Comparison of ENCODE assay signal across 1 cellular context in the genomic region with DNA sequence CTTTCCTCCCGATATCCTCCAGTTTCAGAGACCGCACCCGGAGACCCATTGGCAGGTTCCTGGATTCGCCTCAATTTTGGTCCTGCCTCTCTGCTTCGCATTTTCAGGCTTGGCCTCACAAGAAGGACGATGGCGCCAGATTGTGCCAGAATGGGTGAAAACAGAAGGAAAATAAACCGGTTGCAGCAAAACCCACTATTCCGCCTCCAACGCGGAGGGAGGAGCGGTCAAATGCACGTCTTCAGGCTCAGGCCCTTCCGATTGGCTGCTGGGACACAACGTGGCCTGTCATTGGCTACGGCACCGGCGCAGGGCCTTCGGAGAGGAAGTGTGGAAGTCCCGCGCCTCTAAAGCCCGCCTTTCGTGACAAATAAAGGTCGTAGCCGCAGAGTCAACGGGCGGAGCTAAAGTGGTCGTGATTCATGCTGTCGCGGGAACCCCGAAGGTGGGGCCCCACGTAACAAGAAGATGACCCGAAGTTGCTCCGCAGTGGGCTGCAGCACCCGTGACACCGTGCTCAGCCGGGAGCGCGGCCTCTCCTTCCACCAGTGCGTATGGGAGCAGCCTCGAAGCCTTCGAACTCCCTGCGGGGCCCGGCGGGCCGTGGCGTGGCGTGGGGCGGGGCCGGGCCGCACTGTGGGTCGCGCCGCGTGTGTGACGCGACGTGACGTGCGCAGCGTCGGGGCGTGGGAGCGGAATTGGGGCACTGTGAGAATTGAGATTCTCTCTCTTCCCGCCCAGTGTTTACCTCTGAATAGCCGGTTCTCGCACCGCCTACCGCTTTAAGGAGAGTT.
A peak's percentile ranks its signal among the peaks of the same experiment; 100 is the strongest.
TF ChIP-seq lines count a peak whose summit lies in the region.

A gene with protein sequence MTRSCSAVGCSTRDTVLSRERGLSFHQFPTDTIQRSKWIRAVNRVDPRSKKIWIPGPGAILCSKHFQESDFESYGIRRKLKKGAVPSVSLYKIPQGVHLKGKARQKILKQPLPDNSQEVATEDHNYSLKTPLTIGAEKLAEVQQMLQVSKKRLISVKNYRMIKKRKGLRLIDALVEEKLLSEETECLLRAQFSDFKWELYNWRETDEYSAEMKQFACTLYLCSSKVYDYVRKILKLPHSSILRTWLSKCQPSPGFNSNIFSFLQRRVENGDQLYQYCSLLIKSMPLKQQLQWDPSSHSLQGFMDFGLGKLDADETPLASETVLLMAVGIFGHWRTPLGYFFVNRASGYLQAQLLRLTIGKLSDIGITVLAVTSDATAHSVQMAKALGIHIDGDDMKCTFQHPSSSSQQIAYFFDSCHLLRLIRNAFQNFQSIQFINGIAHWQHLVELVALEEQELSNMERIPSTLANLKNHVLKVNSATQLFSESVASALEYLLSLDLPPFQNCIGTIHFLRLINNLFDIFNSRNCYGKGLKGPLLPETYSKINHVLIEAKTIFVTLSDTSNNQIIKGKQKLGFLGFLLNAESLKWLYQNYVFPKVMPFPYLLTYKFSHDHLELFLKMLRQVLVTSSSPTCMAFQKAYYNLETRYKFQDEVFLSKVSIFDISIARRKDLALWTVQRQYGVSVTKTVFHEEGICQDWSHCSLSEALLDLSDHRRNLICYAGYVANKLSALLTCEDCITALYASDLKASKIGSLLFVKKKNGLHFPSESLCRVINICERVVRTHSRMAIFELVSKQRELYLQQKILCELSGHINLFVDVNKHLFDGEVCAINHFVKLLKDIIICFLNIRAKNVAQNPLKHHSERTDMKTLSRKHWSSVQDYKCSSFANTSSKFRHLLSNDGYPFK (plus strand): TSS at position 401 of the 794 bp plus-strand sequence. CDS start 68 bp downstream, at position 469.

TF ChIP-seq in H1, 55 proteins besides CTCF, POLR2A, EP300 and RAD21 (continues in another document):
- TF ChIP-seq SUZ12 (IDR thresholded peaks at IDR 0.05; ENCODE audit: low read length) = peak; percentile 54; the same call in 1 of the 2 replicates
- TF ChIP-seq, protein P1, sequence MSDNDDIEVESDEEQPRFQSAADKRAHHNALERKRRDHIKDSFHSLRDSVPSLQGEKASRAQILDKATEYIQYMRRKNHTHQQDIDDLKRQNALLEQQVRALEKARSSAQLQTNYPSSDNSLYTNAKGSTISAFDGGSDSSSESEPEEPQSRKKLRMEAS (IDR thresholded peaks at IDR 0.05) = peak; percentile 49; the same call in 1 of the 2 replicates
- no peak for TF ChIP-seq CBX8 (IDR thresholded peaks at IDR 0.05; ENCODE audit: borderline replicate concordance, low read depth, low read length)
- TF ChIP-seq CBX5 (IDR thresholded peaks at IDR 0.05; ENCODE audit: low read depth, low read length) = no peak
- no peak for TF ChIP-seq FOSL1 (IDR thresholded peaks at IDR 0.05; ENCODE audit: insufficient read depth, low read depth, low read length)
- no peak for TF ChIP-seq RBBP5 (IDR thresholded peaks at IDR 0.05; ENCODE audit: borderline replicate concordance, low read depth, low read length)
- TF ChIP-seq, protein P2, sequence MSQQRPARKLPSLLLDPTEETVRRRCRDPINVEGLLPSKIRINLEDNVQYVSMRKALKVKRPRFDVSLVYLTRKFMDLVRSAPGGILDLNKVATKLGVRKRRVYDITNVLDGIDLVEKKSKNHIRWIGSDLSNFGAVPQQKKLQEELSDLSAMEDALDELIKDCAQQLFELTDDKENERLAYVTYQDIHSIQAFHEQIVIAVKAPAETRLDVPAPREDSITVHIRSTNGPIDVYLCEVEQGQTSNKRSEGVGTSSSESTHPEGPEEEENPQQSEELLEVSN (IDR thresholded peaks at IDR 0.05) = no peak
- peak; percentile 77 for TF ChIP-seq PHF8 (conservative IDR thresholded peaks at IDR 0.05; ENCODE audit: low read depth, low read length)
- TF ChIP-seq POU5F1 (IDR thresholded peaks at IDR 0.05; ENCODE audit: low read depth, low read length) = no peak
- TF ChIP-seq HDAC6 (IDR thresholded peaks at IDR 0.05; ENCODE audit: low read depth, low read length) = no peak
- TF ChIP-seq GABPA (IDR thresholded peaks at IDR 0.05; ENCODE audit: borderline replicate concordance, insufficient read depth, low read length) = no peak
- no peak for TF ChIP-seq ZNF274 (IDR thresholded peaks at IDR 0.05; ENCODE audit: borderline replicate concordance, extremely low read depth, low read length)
- no peak for TF ChIP-seq SIRT6 (IDR thresholded peaks at IDR 0.05; ENCODE audit: low read length)
- no peak for TF ChIP-seq YY1 (IDR thresholded peaks at IDR 0.05; ENCODE audit: low read depth, low read length)
- peak; percentile 90 for TF ChIP-seq TBP (IDR thresholded peaks at IDR 0.05; ENCODE audit: low read depth, low read length)
- no peak for TF ChIP-seq RFX5 (IDR thresholded peaks at IDR 0.05; ENCODE audit: borderline replicate concordance, low read depth, low read length)
- TF ChIP-seq, protein P3, sequence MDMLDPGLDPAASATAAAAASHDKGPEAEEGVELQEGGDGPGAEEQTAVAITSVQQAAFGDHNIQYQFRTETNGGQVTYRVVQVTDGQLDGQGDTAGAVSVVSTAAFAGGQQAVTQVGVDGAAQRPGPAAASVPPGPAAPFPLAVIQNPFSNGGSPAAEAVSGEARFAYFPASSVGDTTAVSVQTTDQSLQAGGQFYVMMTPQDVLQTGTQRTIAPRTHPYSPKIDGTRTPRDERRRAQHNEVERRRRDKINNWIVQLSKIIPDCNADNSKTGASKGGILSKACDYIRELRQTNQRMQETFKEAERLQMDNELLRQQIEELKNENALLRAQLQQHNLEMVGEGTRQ (IDR thresholded peaks at IDR 0.05; ENCODE audit: low read length) = no peak
- peak; percentile 94 for TF ChIP-seq TAF7 (optimal IDR thresholded peaks at IDR 0.05; ENCODE audit: borderline replicate concordance, low read depth, low read length)
- TF ChIP-seq NRF1 (IDR thresholded peaks at IDR 0.05; ENCODE audit: low read depth, low read length) = no peak
- no peak for TF ChIP-seq GTF2F1 (IDR thresholded peaks at IDR 0.05; ENCODE audit: borderline replicate concordance, low read depth, low read length)
- TF ChIP-seq CTBP2 (IDR thresholded peaks at IDR 0.05; ENCODE audit: borderline replicate concordance, insufficient read depth, insufficient read length, low read length) = no peak
- no peak for TF ChIP-seq SAP30 (IDR thresholded peaks at IDR 0.05; ENCODE audit: insufficient read depth, insufficient replicate concordance, low read length)
- TF ChIP-seq, protein P4, sequence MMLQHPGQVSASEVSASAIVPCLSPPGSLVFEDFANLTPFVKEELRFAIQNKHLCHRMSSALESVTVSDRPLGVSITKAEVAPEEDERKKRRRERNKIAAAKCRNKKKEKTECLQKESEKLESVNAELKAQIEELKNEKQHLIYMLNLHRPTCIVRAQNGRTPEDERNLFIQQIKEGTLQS (IDR thresholded peaks at IDR 0.05; ENCODE audit: insufficient read depth, low read depth, low read length) = no peak
- TF ChIP-seq EGR1 (IDR thresholded peaks at IDR 0.05; ENCODE audit: borderline replicate concordance, low read depth, low read length) = no peak
- TF ChIP-seq SRF (IDR thresholded peaks at IDR 0.05; ENCODE audit: low read depth, low read length) = no peak
- TF ChIP-seq CHD2 (IDR thresholded peaks at IDR 0.05; ENCODE audit: low read length) = peak; percentile 76
- TF ChIP-seq RNF2 (IDR thresholded peaks at IDR 0.05; ENCODE audit: borderline replicate concordance, low read depth, low read length, missing control alignments, poor library complexity, severe bottlenecking) = no peak
- TF ChIP-seq TEAD4 (IDR thresholded peaks at IDR 0.05; ENCODE audit: low read depth, low read length) = no peak
- no peak for TF ChIP-seq BCL11A (IDR thresholded peaks at IDR 0.05; ENCODE audit: low read depth in 2 of 2, low read length in 2 of 2)
- peak; percentile 82 for TF ChIP-seq CREB1 (IDR thresholded peaks at IDR 0.05)
- TF ChIP-seq, protein P5, sequence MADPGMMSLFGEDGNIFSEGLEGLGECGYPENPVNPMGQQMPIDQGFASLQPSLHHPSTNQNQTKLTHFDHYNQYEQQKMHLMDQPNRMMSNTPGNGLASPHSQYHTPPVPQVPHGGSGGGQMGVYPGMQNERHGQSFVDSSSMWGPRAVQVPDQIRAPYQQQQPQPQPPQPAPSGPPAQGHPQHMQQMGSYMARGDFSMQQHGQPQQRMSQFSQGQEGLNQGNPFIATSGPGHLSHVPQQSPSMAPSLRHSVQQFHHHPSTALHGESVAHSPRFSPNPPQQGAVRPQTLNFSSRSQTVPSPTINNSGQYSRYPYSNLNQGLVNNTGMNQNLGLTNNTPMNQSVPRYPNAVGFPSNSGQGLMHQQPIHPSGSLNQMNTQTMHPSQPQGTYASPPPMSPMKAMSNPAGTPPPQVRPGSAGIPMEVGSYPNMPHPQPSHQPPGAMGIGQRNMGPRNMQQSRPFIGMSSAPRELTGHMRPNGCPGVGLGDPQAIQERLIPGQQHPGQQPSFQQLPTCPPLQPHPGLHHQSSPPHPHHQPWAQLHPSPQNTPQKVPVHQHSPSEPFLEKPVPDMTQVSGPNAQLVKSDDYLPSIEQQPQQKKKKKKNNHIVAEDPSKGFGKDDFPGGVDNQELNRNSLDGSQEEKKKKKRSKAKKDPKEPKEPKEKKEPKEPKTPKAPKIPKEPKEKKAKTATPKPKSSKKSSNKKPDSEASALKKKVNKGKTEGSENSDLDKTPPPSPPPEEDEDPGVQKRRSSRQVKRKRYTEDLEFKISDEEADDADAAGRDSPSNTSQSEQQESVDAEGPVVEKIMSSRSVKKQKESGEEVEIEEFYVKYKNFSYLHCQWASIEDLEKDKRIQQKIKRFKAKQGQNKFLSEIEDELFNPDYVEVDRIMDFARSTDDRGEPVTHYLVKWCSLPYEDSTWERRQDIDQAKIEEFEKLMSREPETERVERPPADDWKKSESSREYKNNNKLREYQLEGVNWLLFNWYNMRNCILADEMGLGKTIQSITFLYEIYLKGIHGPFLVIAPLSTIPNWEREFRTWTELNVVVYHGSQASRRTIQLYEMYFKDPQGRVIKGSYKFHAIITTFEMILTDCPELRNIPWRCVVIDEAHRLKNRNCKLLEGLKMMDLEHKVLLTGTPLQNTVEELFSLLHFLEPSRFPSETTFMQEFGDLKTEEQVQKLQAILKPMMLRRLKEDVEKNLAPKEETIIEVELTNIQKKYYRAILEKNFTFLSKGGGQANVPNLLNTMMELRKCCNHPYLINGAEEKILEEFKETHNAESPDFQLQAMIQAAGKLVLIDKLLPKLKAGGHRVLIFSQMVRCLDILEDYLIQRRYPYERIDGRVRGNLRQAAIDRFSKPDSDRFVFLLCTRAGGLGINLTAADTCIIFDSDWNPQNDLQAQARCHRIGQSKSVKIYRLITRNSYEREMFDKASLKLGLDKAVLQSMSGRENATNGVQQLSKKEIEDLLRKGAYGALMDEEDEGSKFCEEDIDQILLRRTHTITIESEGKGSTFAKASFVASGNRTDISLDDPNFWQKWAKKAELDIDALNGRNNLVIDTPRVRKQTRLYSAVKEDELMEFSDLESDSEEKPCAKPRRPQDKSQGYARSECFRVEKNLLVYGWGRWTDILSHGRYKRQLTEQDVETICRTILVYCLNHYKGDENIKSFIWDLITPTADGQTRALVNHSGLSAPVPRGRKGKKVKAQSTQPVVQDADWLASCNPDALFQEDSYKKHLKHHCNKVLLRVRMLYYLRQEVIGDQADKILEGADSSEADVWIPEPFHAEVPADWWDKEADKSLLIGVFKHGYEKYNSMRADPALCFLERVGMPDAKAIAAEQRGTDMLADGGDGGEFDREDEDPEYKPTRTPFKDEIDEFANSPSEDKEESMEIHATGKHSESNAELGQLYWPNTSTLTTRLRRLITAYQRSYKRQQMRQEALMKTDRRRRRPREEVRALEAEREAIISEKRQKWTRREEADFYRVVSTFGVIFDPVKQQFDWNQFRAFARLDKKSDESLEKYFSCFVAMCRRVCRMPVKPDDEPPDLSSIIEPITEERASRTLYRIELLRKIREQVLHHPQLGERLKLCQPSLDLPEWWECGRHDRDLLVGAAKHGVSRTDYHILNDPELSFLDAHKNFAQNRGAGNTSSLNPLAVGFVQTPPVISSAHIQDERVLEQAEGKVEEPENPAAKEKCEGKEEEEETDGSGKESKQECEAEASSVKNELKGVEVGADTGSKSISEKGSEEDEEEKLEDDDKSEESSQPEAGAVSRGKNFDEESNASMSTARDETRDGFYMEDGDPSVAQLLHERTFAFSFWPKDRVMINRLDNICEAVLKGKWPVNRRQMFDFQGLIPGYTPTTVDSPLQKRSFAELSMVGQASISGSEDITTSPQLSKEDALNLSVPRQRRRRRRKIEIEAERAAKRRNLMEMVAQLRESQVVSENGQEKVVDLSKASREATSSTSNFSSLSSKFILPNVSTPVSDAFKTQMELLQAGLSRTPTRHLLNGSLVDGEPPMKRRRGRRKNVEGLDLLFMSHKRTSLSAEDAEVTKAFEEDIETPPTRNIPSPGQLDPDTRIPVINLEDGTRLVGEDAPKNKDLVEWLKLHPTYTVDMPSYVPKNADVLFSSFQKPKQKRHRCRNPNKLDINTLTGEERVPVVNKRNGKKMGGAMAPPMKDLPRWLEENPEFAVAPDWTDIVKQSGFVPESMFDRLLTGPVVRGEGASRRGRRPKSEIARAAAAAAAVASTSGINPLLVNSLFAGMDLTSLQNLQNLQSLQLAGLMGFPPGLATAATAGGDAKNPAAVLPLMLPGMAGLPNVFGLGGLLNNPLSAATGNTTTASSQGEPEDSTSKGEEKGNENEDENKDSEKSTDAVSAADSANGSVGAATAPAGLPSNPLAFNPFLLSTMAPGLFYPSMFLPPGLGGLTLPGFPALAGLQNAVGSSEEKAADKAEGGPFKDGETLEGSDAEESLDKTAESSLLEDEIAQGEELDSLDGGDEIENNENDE (IDR thresholded peaks at IDR 0.05; ENCODE audit: insufficient replicate concordance, low read length) = no peak
- peak; percentile 89 for TF ChIP-seq TAF1 (IDR thresholded peaks at IDR 0.05; ENCODE audit: low read depth, low read length)
- no peak for TF ChIP-seq SIX5 (IDR thresholded peaks at IDR 0.05; ENCODE audit: low read depth, low read length)
- TF ChIP-seq JUND (IDR thresholded peaks at IDR 0.05; ENCODE audit: low read length) = no peak
- no peak for TF ChIP-seq KDM5A (IDR thresholded peaks at IDR 0.05; ENCODE audit: low read length)
- TF ChIP-seq RXRA (IDR thresholded peaks at IDR 0.05; ENCODE audit: insufficient read depth, low read depth, low read length) = no peak
- no peak for TF ChIP-seq MAFK (IDR thresholded peaks at IDR 0.05; ENCODE audit: low read depth, low read length)
- 0 out of 4 replicates have a peak, but pooled peaks have one; percentile 18 to 36 for TF ChIP-seq SIN3A (conservative IDR thresholded peaks at IDR 0.05 in 1 of 2, IDR thresholded peaks at IDR 0.05 in 1 of 2; ENCODE audit: low read depth in 1 of 2, low read length in 2 of 2)
- TF ChIP-seq CHD1 (IDR thresholded peaks at IDR 0.05; ENCODE audit: low read depth, low read length) = no peak
- TF ChIP-seq POLR2AphosphoS5 (IDR thresholded peaks at IDR 0.05; ENCODE audit: low read depth, low read length) = peak; percentile 78
- peak; percentile 94 to 99 for TF ChIP-seq HDAC2 (IDR thresholded peaks at IDR 0.05; ENCODE audit: borderline replicate concordance in 1 of 2, low read depth in 2 of 2, low read length in 2 of 2)
- no peak for TF ChIP-seq NANOG (IDR thresholded peaks at IDR 0.05; ENCODE audit: insufficient read depth, low read depth, low read length, poor library complexity, severe bottlenecking)
- peak; percentile 92 for TF ChIP-seq BACH1 (IDR thresholded peaks at IDR 0.05; ENCODE audit: low read length)
- TF ChIP-seq EZH2 (IDR thresholded peaks at IDR 0.05; ENCODE audit: low read depth, low read length, severe bottlenecking) = no peak
- TF ChIP-seq ASH2L (IDR thresholded peaks at IDR 0.05; ENCODE audit: low read length) = peak; percentile 90
- no peak; the same call in 1 of the 2 replicates for TF ChIP-seq KDM1A (IDR thresholded peaks at IDR 0.05; ENCODE audit: borderline replicate concordance, low read length)
- no peak for TF ChIP-seq SP4 (IDR thresholded peaks at IDR 0.05; ENCODE audit: low read length)
- TF ChIP-seq CEBPB (IDR thresholded peaks at IDR 0.05; ENCODE audit: low read depth, low read length) = no peak
- no peak for TF ChIP-seq JUN (IDR thresholded peaks at IDR 0.05; ENCODE audit: low read depth, low read length)
- TF ChIP-seq SP1 (IDR thresholded peaks at IDR 0.05; ENCODE audit: low read depth, low read length) = peak; percentile 87
